In the genomic region with DNA sequence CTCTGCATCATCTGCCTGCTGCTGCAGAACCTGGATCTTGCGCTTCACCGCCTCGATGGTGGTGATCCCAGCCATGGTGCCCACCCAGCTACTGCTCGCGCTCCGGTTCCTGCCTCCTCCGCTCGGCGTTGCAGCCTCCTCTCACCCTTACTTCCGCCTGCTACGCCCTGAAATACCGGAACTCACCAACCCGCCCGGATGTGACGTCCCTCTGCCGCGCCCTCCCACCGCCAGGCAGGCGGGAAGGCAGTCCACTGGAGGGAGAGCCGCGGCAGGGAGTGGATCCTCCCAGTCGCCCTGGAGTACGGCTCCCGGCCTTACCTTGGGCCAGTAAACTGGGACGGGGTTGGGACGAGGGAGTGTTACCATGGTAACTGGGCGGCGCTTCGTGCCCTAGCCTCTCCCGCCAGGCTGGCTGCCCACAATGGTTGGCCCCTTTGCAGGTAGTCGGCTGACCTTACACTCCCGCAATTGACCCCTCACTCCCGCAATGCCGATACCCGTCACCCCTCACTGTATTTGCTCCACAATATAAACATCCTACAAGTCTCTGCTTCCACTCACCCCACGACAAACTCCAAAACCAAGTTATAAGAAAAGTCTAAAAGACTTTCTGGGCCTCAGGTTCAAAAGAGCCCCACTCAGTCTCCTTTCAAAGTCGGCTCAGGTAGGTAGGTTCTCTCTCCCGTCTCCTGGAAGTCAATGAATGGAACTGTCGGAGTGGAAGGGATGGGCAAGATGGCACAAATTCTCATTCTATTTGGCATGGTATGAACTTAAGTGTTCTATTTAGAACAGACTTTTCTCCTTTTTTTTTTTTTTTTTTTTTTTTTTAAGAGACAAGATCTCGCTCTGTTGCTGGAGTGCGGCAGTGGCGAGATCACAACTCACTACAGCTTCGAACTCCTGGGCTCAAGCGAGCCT, we compare ENCODE assay signal across 8 cellular contexts. TPM values are rescaled to one million over a fixed set of nuclear protein-coding genes. Genes with fewer than 3 reads are reported as not detected.
DNase-seq lines count a peak whose midpoint lies in the region; ATAC-seq and TF ChIP-seq lines count a peak whose summit lies in the region.

No MANE protein-coding gene starts in this region.

- H3K4me3 ChIP-seq in WERI-Rb-1 (ENCODE audit: low read depth, low read length) (peak overlapping the region; percentile 74), mammary epithelial cell (replicated peaks in 1 of 3; ENCODE audit: insufficient read depth in 1 of 3, low read depth in 2 of 3, low read length in 3 of 3) (peak overlapping the region; percentile 85 to 96 (median 91)), iPS-20b (ENCODE audit: low read length) (peak overlapping the region; percentile 83), skin epidermis (peak overlapping the region; percentile 70 to 98 (median 92))

- H3K27me3 ChIP-seq in WERI-Rb-1 (ENCODE audit: insufficient read depth, low read depth, severe bottlenecking), result no peaks in the 10 kb centered on the region
- H3K27me3 ChIP-seq in mammary epithelial cell (ENCODE audit: insufficient read depth, low read length), result no peaks in the 10 kb centered on the region
- H3K27me3 ChIP-seq in iPS-20b (ENCODE audit: insufficient read depth, low read length), result no peaks in the 10 kb centered on the region

- peaks cover 46% of the 10 kb centered on the region for H3K79me2 ChIP-seq in mammary epithelial cell (ENCODE audit: insufficient read depth, low read length)

- peak overlapping the region; percentile 90 for H2AFZ ChIP-seq in mammary epithelial cell (ENCODE audit: low read depth, low read length)

- H3K4me1 ChIP-seq in mammary epithelial cell (ENCODE audit: insufficient read depth, low read length) (peaks cover 34% of the 10 kb centered on the region), iPS-20b (ENCODE audit: insufficient read depth, low read length) (peaks cover 42% of the 10 kb centered on the region)

- in situ Hi-C loops in ACHN (cut with HindIII; ENCODE audit: low pct_ligation_motif_present, low pct_unique_long_range_greater_than_20kb, low sequenced_read_pairs) (no loop called here), mammary epithelial cell (cut with MboI; ENCODE audit: low sequenced_read_pairs in 2 of 2) (loop anchor here in 1 of 2 donors (5.0 to 10.0 kb wide), 3 partner anchors 49 to 151 kb away; a partner anchor contains a TSS)

- H3K4me2 ChIP-seq in mammary epithelial cell (ENCODE audit: insufficient read depth, low read depth, low read length), result peak overlapping the region; percentile 89

- 18% methylated on average over 19 of the region's 44 CpGs for WGBS in mammary epithelial cell (ENCODE audit: low coverage, missing lambda C conversion rate)

- DNase-seq in ACHN (peak; percentile 99), NCI-H2196 treated with DMSO at 0.1 percent for 48 hours (lab: John Stamatoyannopoulos, UW; ENCODE audit: unreplicated experiment) (peak; percentile 98), WERI-Rb-1 (peak; percentile 100), mammary epithelial cell (peak; percentile 99)

- BruUV-seq in mammary epithelial cell (replicated peaks; lab: Mats Ljungman, UMichigan), result TSS peak; percentile 77

- peak overlapping the region; percentile 81 for H3K27ac ChIP-seq in WERI-Rb-1
- peak overlapping the region; percentile 94 for H3K27ac ChIP-seq in mammary epithelial cell (ENCODE audit: insufficient read depth, low read depth, low read length)
- H3K27ac ChIP-seq in iPS-20b (ENCODE audit: low read length), result peak overlapping the region; percentile 73
- peak overlapping the region; percentile 77 to 99 (median 93) for H3K27ac ChIP-seq in skin epidermis

- CTCF ChIA-PET in mammary epithelial cell (lab: Charles Lee; ENCODE audit: low non-redundant PET), result no interaction called here

- TF ChIP-seq CTCF in WERI-Rb-1 (IDR thresholded peaks at IDR 0.05; ENCODE audit: low read depth, low read length) (0 out of 2 replicates have a peak, but pooled peaks have one; percentile 16), mammary epithelial cell (conservative IDR thresholded peaks at IDR 0.05 in 1 of 2, IDR thresholded peaks at IDR 0.05 in 1 of 2; ENCODE audit: extremely low read depth in 1 of 2, insufficient read depth in 1 of 2, low read depth in 1 of 2, low read length in 2 of 2) (peak in 1 of 2 donors; percentile 10)

- no peaks in the 10 kb centered on the region for H3K9me3 ChIP-seq in WERI-Rb-1 (ENCODE audit: severe bottlenecking)
- H3K9me3 ChIP-seq in mammary epithelial cell (replicated peaks; ENCODE audit: insufficient read depth, low read length), result no peaks in the 10 kb centered on the region
- no peaks in the 10 kb centered on the region for H3K9me3 ChIP-seq in iPS-20b (ENCODE audit: insufficient read depth, low read depth, low read length)

- dilution Hi-C loops in mammary epithelial cell (cut with HindIII; ENCODE audit: low sequenced_read_pairs), result no loop called here

- intact Hi-C loops in mammary epithelial cell (cut with micrococcal nuclease), result loop anchor here (1.0 to 5.0 kb wide), 2 partner anchors 14 to 191 kb away; a partner anchor contains a TSS

- ATAC-seq in GM18870 (IDR thresholded peaks at IDR 0.05; ENCODE audit: unreplicated experiment) (peak; percentile 59), HG03108 (IDR thresholded peaks at IDR 0.05; ENCODE audit: unreplicated experiment) (peak; percentile 68)

- peak overlapping the region; percentile 96 for H3K9ac ChIP-seq in mammary epithelial cell (ENCODE audit: insufficient read depth, low read length)
- peak overlapping the region; percentile 86 for H3K9ac ChIP-seq in iPS-20b (ENCODE audit: low read depth, low read length)

- H4K20me1 ChIP-seq in mammary epithelial cell (ENCODE audit: insufficient read depth, low read length), result peaks cover 26% of the 10 kb centered on the region

- peaks cover 26% of the 10 kb centered on the region for H3K36me3 ChIP-seq in WERI-Rb-1
- no peaks in the 10 kb centered on the region for H3K36me3 ChIP-seq in mammary epithelial cell (ENCODE audit: insufficient read depth, low read length)
- peaks cover 21% of the 10 kb centered on the region; the same call in 1 of the 2 replicates for H3K36me3 ChIP-seq in iPS-20b (ENCODE audit: insufficient read depth, low read depth, low read length)

RNA-seq across cellular contexts. Expression of a gene that starts 8.6 kb away (rescaled TPM):
- total RNA-seq in mammary epithelial cell, result 100 to 1,000 TPM; 330 to 550 TPM
- 440 TPM for polyA plus RNA-seq in mammary epithelial cell
- 266 TPM for polyA minus RNA-seq in mammary epithelial cell

RNA-seq across cellular contexts. Expression of a gene that starts 22.8 kb away (rescaled TPM):
- not detected for total RNA-seq in mammary epithelial cell
- not detected for polyA plus RNA-seq in mammary epithelial cell
- not detected for polyA minus RNA-seq in mammary epithelial cell

RNA-seq across cellular contexts. Expression of a gene that starts 28.4 kb away (rescaled TPM):
- total RNA-seq in mammary epithelial cell, result under 1 TPM in 1 of 2 donors, not detected in 1; under 0.01 TPM
- polyA plus RNA-seq in mammary epithelial cell, result not detected
- not detected for polyA minus RNA-seq in mammary epithelial cell

RNA-seq across cellular contexts. Expression of a gene that starts 37.4 kb away (rescaled TPM):
- 100 to 1,000 TPM in 1 of 2 donors, 10 to 100 TPM in 1; 63.7 to 168 TPM for total RNA-seq in mammary epithelial cell
- 147 TPM for polyA plus RNA-seq in mammary epithelial cell
- 161 TPM for polyA minus RNA-seq in mammary epithelial cell

Comparison
In these comparisons a context has a peak if more than half of its experiments do, and no peak if none do; other contexts are left out.
1. Peak in every context shown above with its lines: DNase-seq, ATAC-seq, H3K4me3 ChIP-seq and H3K27ac ChIP-seq.